ENCODE assay signal across 19 cellular contexts in the genomic region with DNA sequence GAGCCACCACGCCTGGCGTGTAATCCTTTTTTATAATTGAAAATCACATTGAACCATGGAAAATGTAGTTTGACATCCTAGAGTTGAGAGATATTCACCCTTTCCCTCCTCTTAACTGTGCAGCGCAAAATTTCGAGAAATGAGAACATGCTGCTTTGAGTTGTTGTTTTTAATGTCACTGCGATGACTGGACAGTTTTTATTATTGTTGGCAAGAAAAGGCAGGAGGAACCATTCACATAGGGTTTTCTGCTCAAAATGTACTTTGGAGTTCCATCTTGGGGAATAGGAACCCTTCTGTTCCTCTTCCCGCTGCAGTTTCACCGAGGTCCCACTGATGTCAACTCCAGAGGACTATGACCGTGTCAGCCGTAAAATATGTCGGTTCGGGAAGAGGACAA.
A peak's percentile ranks its signal among the peaks of the same experiment; 100 is the strongest.
DNase-seq lines count a peak whose midpoint lies in the region; ATAC-seq, FAIRE-seq and TF ChIP-seq lines count a peak whose summit lies in the region.
"Had no signal": no experiment of that assay in that cellular context is flagged by ENCODE, and none has a peak within 500 bp of the region (broad histone marks: within the 10 kb centered on the region; RNA-seq: fewer than 3 reads in every experiment).

No MANE protein-coding gene starts in this region.

- WGBS in HepG2 (ENCODE audit: low lambda C conversion rate): 91% methylated on average over 11 of the region's 11 CpGs
- 89% methylated on average over 10 of the region's 11 CpGs for WGBS in right lobe of liver (ENCODE audit: insufficient coverage, low coverage, low lambda C conversion rate, missing lambda C conversion rate)

- TF ChIP-seq EP300 in HepG2 (IDR thresholded peaks at IDR 0.05; ENCODE audit: low read depth in 2 of 2, low read length in 2 of 2) (no peak), HepG2 (CRISPR knock-in tag; IDR thresholded peaks at IDR 0.05; ENCODE audit: borderline replicate concordance) (no peak)

- no peak overlapping the region for H3K4me2 ChIP-seq in HepG2 (ENCODE audit: low read depth, low read length)

- no peak for TF ChIP-seq RAD21 in HepG2 (CRISPR knock-in tag; IDR thresholded peaks at IDR 0.05)

- in situ Hi-C loops in HepG2 (cut with HindIII; ENCODE audit: extremely low pct_ligation_motif_present, low pct_unique_long_range_greater_than_20kb): no loop called here
- in situ Hi-C loops in brain microvascular endothelial cell (cut with HindIII; ENCODE audit: low pct_ligation_motif_present, low sequenced_read_pairs): no loop called here

- no peak overlapping the region for H3K9ac ChIP-seq in HepG2 (ENCODE audit: insufficient read depth, low read depth, low read length)
- H3K9ac ChIP-seq: BLaER1 treated with 17β-estradiol and CSF1 and Interleukin-3, amounts not matched to agents 10 nM and 100 nM had no signal

- H3K4me1 ChIP-seq in HepG2 (ENCODE audit: insufficient read depth, low read length): peaks cover 37% of the 10 kb centered on the region
- peaks cover 0 to 36% (median 17%) of the 10 kb centered on the region in 4 donors for H3K4me1 ChIP-seq in right lobe of liver

- POLR2A ChIA-PET in HepG2 (lab: Yijun Ruan, JAX): no interaction called here

- TF ChIP-seq POLR2A in HepG2 (IDR thresholded peaks at IDR 0.05; ENCODE audit: insufficient read depth in 1 of 2, low read depth in 2 of 2, low read length in 2 of 2): no peak
- no peak for TF ChIP-seq POLR2A in right lobe of liver (IDR thresholded peaks at IDR 0.05)

- no peaks in the 10 kb centered on the region for H3K79me2 ChIP-seq in HepG2 (ENCODE audit: insufficient read depth, low read length)

- H3K9me3 ChIP-seq in HepG2 (ENCODE audit: low read length) (peaks cover 24% of the 10 kb centered on the region), right lobe of liver (no peaks in the 10 kb centered on the region)

- H2AFZ ChIP-seq in HepG2 (ENCODE audit: low read length): no peak overlapping the region

- H3K4me3 ChIP-seq in HepG2 (replicated peaks in 1 of 3; ENCODE audit: insufficient read depth in 1 of 3, low read depth in 2 of 3, low read length in 3 of 3) (no peak overlapping the region), right lobe of liver (no peak overlapping the region), brain microvascular endothelial cell (ENCODE audit: low read depth, low read length) (no peak overlapping the region), fibroblast of villous mesenchyme (ENCODE audit: low read depth, low read length) (no peak overlapping the region)
- H3K4me3 ChIP-seq: BLaER1 treated with 17β-estradiol and CSF1 and Interleukin-3, amounts not matched to agents 10 nM and 100 nM had no signal

- intact Hi-C loops in HepG2 (cut with micrococcal nuclease; ENCODE audit: unreplicated experiment): loop anchor here (5.0 kb wide), 1 partner anchor 48 kb away; no protein-coding TSS in a partner anchor
- intact Hi-C loops in right lobe of liver (cut with DNase I): loop anchor here in 1 of 2 donors (10.0 kb wide), 1 partner anchor 60 kb away; no protein-coding TSS in a partner anchor

- FAIRE-seq in HepG2 (lab: Jason Lieb, UNC): no peak
- FAIRE-seq: D721Med, GM12892, GM19239 had no signal

- TF ChIP-seq CTCF in HepG2 (CRISPR knock-in tag; IDR thresholded peaks at IDR 0.05): no peak
- TF ChIP-seq CTCF in right lobe of liver (IDR thresholded peaks at IDR 0.05): no peak
- TF ChIP-seq CTCF in brain microvascular endothelial cell (IDR thresholded peaks at IDR 0.05; ENCODE audit: low read depth, low read length, missing control alignments): no peak
- TF ChIP-seq CTCF in fibroblast of villous mesenchyme (IDR thresholded peaks at IDR 0.05; ENCODE audit: insufficient read depth, low read depth, low read length): no peak

- H3K27me3 ChIP-seq in HepG2 (ENCODE audit: control insufficient read depth in 1 of 2, insufficient read depth in 2 of 2, low read length in 2 of 2) (no peaks in the 10 kb centered on the region), right lobe of liver (no peaks in the 10 kb centered on the region), brain microvascular endothelial cell (replicated peaks) (no peaks in the 10 kb centered on the region)

- no peaks in the 10 kb centered on the region for H3K36me3 ChIP-seq in HepG2 (replicated peaks in 1 of 2; ENCODE audit: control insufficient read depth in 1 of 2, insufficient read depth in 2 of 2, low read length in 2 of 2)
- H3K36me3 ChIP-seq in right lobe of liver: no peaks in the 10 kb centered on the region
- H3K36me3 ChIP-seq in brain microvascular endothelial cell (replicated peaks): no peaks in the 10 kb centered on the region

- DNase-seq in HepG2 (ENCODE audit: low spot score) (no peak), right lobe of liver (no peak), brain microvascular endothelial cell (peak; percentile 47), fibroblast of villous mesenchyme (ENCODE audit: low read depth) (peak; percentile 46), COLO829 (ENCODE audit: low spot score) (no peak)
- DNase-seq: 8988T; CD4-positive, alpha-beta memory T cell; COR-L47; DMS153; DMS79 treated with DMSO at 0.1 percent for 48 hours; GDM1; HCEC 1CT; HFFc6 had no signal

- H4K20me1 ChIP-seq in HepG2 (ENCODE audit: insufficient read depth, low read length): no peaks in the 10 kb centered on the region

- ATAC-seq in HepG2 (no peak), right lobe of liver (no peak), GM18517 (IDR thresholded peaks at IDR 0.05; ENCODE audit: unreplicated experiment) (no peak)
- no peak for ATAC-seq in activated CD4-positive, CD25-positive, alpha-beta regulatory T cell treated with anti-CD3 and anti-CD28 coated beads, Interleukin-2, amount 50 U/mL, for 24 hours

- BruUV-seq in HepG2 (replicated peaks; lab: Mats Ljungman, UMichigan): no TSS peak

- H3K27ac ChIP-seq in HepG2 (ENCODE audit: extremely low read length, insufficient read depth, low read length) (no peak overlapping the region), right lobe of liver (no peak overlapping the region), brain microvascular endothelial cell (no peak overlapping the region)
- H3K27ac ChIP-seq: BLaER1 treated with 17β-estradiol and CSF1 and Interleukin-3, amounts not matched to agents 10 nM and 100 nM had no signal

- CTCF ChIA-PET in HepG2 (lab: Yijun Ruan, JAX; ENCODE audit: low intra/inter-chr PET ratio, low total read pairs): no interaction called here

TF ChIP-seq in HepG2, 621 proteins besides CTCF, POLR2A, EP300 and RAD21:
- TF ChIP-seq MAFK (conservative IDR thresholded peaks at IDR 0.05 in 1 of 2, IDR thresholded peaks at IDR 0.05 in 1 of 2; ENCODE audit: low read length in 2 of 2) (peak in 1 of 2 experiments; percentile 13; a peak in 1 of 4 replicates), MED13 (CRISPR knock-in tag; IDR thresholded peaks at IDR 0.05) (no peak), SOX13 (IDR thresholded peaks at IDR 0.05) (no peak), SOX13 (CRISPR knock-in tag; conservative IDR thresholded peaks at IDR 0.05 in 1 of 2, IDR thresholded peaks at IDR 0.05 in 1 of 2) (no peak), HNF4A (CRISPR knock-in tag; IDR thresholded peaks at IDR 0.05) (no peak), NFE2L2 (IDR thresholded peaks at IDR 0.05; ENCODE audit: low read length) (peak; percentile 17; the same call in 1 of the 2 replicates)

Comparison
In these comparisons a context has a peak if more than half of its experiments do, and no peak if none do; other contexts are left out.
1. DNase-seq: peak in brain microvascular endothelial cell (single experiment) and fibroblast of villous mesenchyme (single experiment); none in HepG2 (single experiment), right lobe of liver (0 of 3) and COLO829 (single experiment).